1 cellular context compared by ENCODE assay signal in the genomic region with DNA sequence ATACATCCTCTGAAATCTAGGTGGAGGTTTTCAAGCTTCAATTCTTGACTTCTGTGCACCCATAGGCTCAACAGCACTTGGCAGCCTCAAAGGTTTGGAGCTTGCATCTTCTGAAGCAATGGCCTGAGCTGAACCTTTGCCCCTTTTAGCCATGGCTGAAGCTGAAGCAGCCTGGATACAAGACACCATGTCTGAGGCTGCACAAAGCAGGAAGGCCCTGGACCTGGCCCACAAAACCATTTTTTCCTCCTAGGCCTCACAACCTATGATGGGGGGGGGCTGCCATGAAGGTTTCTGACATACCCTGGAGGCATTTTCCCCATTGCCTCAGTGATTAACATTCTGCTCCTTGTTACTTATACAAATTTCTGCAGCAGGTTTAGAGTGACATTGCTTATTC.
"Had no signal": no experiment of that assay in that cellular context is flagged by ENCODE, and none has a peak within 500 bp of the region (broad histone marks: within the 10 kb centered on the region; RNA-seq: fewer than 3 reads in every experiment).

No MANE protein-coding gene starts in this region.

- H3K36me3 ChIP-seq: MG63 had no signal

- H3K4me3 ChIP-seq: MG63 had no signal

- H3K9me3 ChIP-seq: MG63 had no signal
